ENCODE assay signal across 8 cellular contexts in the genomic region with DNA sequence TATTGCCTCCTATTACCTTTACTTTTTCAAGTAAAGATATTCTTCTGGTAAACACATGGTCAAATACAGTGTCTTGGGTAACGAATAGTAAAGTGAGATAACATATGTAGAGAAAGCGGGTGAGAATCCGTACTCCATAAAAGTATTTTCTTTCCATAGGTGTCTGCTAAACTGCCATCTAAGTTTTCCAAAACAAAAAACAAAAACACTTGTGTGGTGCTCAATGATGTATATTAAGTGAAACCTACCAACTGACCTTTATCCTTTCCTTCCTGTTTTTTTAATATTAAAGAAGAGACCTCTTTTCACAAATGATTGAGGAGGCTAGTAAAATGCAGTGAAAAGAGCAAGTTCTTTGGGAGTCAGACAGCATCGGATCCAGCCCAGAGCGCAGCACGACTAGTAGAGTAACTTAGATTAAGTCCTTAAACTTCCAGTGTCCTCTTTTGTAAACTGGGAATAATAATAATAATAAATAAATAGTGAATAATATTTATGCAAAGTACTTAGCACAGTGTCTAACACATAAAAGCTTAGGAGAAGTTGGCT. TPM values are rescaled to one million over a fixed set of nuclear protein-coding genes. Genes with fewer than 3 reads are reported as not detected.
DNase-seq lines count a peak whose midpoint lies in the region; ATAC-seq and TF ChIP-seq lines count a peak whose summit lies in the region.

No MANE protein-coding gene starts in this region.

- intact Hi-C loops in natural killer cell (cut with micrococcal nuclease) = loop anchor here (1.0 kb wide), 2 partner anchors 133 to 215 kb away; partner anchors contain the start of gene E2F3

- H3K27me3 Mint-ChIP-seq in brain (peaks cover 11% of the 10 kb centered on the region), natural killer cell (ENCODE audit: low read depth in 2 of 2) (peaks cover 9 to 15% of the 10 kb centered on the region in 2 donors)

- TF ChIP-seq CTCF in brain (conservative IDR thresholded peaks at IDR 0.05) = no peak
- TF ChIP-seq CTCF in natural killer cell (IDR thresholded peaks at IDR 0.05) = no peak

- ATAC-seq in GM18858 (IDR thresholded peaks at IDR 0.05; ENCODE audit: unreplicated experiment) = peak; percentile 11
- ATAC-seq in HG03432 (IDR thresholded peaks at IDR 0.05; ENCODE audit: unreplicated experiment) = peak; percentile 4
- no peak for ATAC-seq in natural killer cell

- DNase-seq in natural killer cell = no peak
- no peak for DNase-seq in NCI-H2196 (lab: John Stamatoyannopoulos, UW; ENCODE audit: unreplicated experiment)
- DNase-seq in activated CD8-positive, alpha-beta memory T cell treated with anti-CD3 and anti-CD28 coated beads for 24 hours = no peak
- no peak for DNase-seq in NCI-H187 treated with DMSO at 0.1 percent for 48 hours (lab: John Stamatoyannopoulos, UW)
- DNase-seq in Ammon's horn (ENCODE audit: low spot score) = no peak

- H3K27ac Mint-ChIP-seq in brain (peak overlapping the region in 4 of 5 experiments; percentile 97 to 100 (median 98)), natural killer cell (peak overlapping the region; percentile 95)

- peaks cover 0 to 6% (median 0%) of the 10 kb centered on the region in 5 experiments for H3K9me3 Mint-ChIP-seq in brain
- H3K9me3 Mint-ChIP-seq in natural killer cell = no peaks in the 10 kb centered on the region

- peaks cover 5% of the 10 kb centered on the region for H3K36me3 Mint-ChIP-seq in brain
- H3K36me3 Mint-ChIP-seq in natural killer cell = no peaks in the 10 kb centered on the region

- H3K4me3 Mint-ChIP-seq in brain = peak overlapping the region; percentile 98 to 99 (median 99)
- H3K4me3 Mint-ChIP-seq in natural killer cell = peak overlapping the region; percentile 97

- peaks cover 32% of the 10 kb centered on the region for H3K4me1 Mint-ChIP-seq in brain
- H3K4me1 Mint-ChIP-seq in natural killer cell = peaks cover 24 to 42% of the 10 kb centered on the region in 2 donors

RNA-seq across cellular contexts. Expression of gene CDKAL1, which starts 0.4 kb away (rescaled TPM):
- polyA plus RNA-seq in brain (ENCODE audit: insufficient read depth, low read depth, low replicate concordance) = 21.7 TPM
- 10 to 100 TPM; 26.0 to 32.8 (median 28.9) TPM for total RNA-seq in natural killer cell

Comparison
In these comparisons a context has a peak if more than half of its experiments do, and no peak if none do; other contexts are left out.
1. ATAC-seq: peak in GM18858 (single experiment) and HG03432 (single experiment); none in natural killer cell (0 of 3).